24 cellular contexts compared by ENCODE assay signal in the genomic region with DNA sequence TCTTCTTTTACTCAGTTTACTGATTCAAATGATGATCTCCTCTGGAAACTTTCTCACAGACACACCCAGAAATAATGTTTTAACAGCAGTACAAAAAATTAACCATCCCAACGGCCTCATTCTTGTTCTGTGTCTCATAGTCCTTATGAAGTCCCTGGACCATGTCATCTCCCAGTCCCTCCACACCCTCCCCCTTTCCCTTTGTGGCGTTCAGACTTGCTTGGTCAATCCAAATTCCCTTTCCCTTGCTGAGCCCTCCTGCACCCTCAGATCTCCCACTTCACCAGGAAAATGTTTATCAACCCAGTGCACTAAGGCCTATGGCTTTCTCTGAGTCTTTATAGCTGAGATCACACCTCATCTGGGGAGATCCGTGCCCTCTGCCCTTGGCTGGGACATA.
"Had no signal": no experiment of that assay in that cellular context is flagged by ENCODE, and none has a peak within 500 bp of the region (broad histone marks: within the 10 kb centered on the region; RNA-seq: fewer than 3 reads in every experiment).

No MANE protein-coding gene starts in this region.

- H3K36me3 ChIP-seq: colonic mucosa, esophagus muscularis mucosa, lower lobe of right lung, prostate gland, right atrium auricular region, thoracic aorta, transverse colon, vagina had no signal

- H3K27ac Mint-ChIP-seq: dendritic cell treated with granulocyte-macrophage colony-stimulating factor and Interleukin-4, amounts not matched to agents 40 ng/mL and 50 ng/mL, for 4 days; immature natural killer cell; nephron progenitor cell; stimulated activated effector memory CD8-positive, alpha-beta T cell treated with anti-CD3 and anti-CD28 coated beads, Interleukin-12 subunit alpha, Interleukin-12 subunit beta, amount 100 ng/mL, for 72 hours had no signal

- H3K9me3 ChIP-seq: colonic mucosa, esophagus muscularis mucosa, prostate gland, right atrium auricular region, thoracic aorta, transverse colon, vagina had no signal

- DNase-seq: colonic mucosa; effector memory CD4-positive, alpha-beta T cell; foreskin melanocyte; hypothalamus; immature natural killer cell; islet precursor cell; kidney glomerular epithelial cell; left ventricle myocardium superior; lower lobe of right lung; naive thymus-derived CD8-positive, alpha-beta T cell; nephron progenitor cell; nucleus accumbens; stimulated activated CD4-positive, alpha-beta T cell treated with anti-CD3 and anti-CD28 coated beads, Interleukin-2, amount 100 ng/mL, for 24 hours; stimulated activated CD4-positive, alpha-beta T cell treated with anti-CD3 and anti-CD28 coated beads, Interleukin-4, amount 100 ng/mL, for 24 hours; stimulated activated naive CD8-positive, alpha-beta T cell treated with anti-CD3 and anti-CD28 coated beads, Interleukin-15, Interleukin-2, amounts not matched to agents 100 U/mL and 50 U/mL, for 24 hours; substantia nigra; transverse colon had no signal

- H3K4me3 ChIP-seq: colonic mucosa, esophagus muscularis mucosa, lower lobe of right lung, prostate gland, right atrium auricular region, thoracic aorta, transverse colon, vagina had no signal

- H3K27me3 Mint-ChIP-seq: dendritic cell treated with granulocyte-macrophage colony-stimulating factor and Interleukin-4, amounts not matched to agents 40 ng/mL and 50 ng/mL, for 4 days had no signal

- H3K27me3 ChIP-seq: colonic mucosa, esophagus muscularis mucosa, right atrium auricular region, transverse colon, vagina had no signal

- H3K4me1 Mint-ChIP-seq: immature natural killer cell; naive thymus-derived CD8-positive, alpha-beta T cell; nephron progenitor cell; stimulated activated effector memory CD8-positive, alpha-beta T cell treated with anti-CD3 and anti-CD28 coated beads, Interleukin-12 subunit alpha, Interleukin-12 subunit beta, amount 100 ng/mL, for 72 hours had no signal

- H3K27ac ChIP-seq: colonic mucosa, esophagus muscularis mucosa, lower lobe of right lung, prostate gland, right atrium auricular region, thoracic aorta, transverse colon, vagina had no signal

- H3K36me3 Mint-ChIP-seq: immature natural killer cell; naive thymus-derived CD8-positive, alpha-beta T cell; stimulated activated effector memory CD8-positive, alpha-beta T cell treated with anti-CD3 and anti-CD28 coated beads, Interleukin-12 subunit alpha, Interleukin-12 subunit beta, amount 100 ng/mL, for 72 hours had no signal

- H3K4me3 Mint-ChIP-seq: dendritic cell treated with granulocyte-macrophage colony-stimulating factor and Interleukin-4, amounts not matched to agents 40 ng/mL and 50 ng/mL, for 4 days; immature natural killer cell; naive thymus-derived CD8-positive, alpha-beta T cell; nephron progenitor cell; stimulated activated effector memory CD8-positive, alpha-beta T cell treated with anti-CD3 and anti-CD28 coated beads, Interleukin-12 subunit alpha, Interleukin-12 subunit beta, amount 100 ng/mL, for 72 hours had no signal

- H3K4me1 ChIP-seq: colonic mucosa, esophagus muscularis mucosa, lower lobe of right lung, prostate gland, right atrium auricular region, transverse colon, vagina had no signal

- H3K9me3 Mint-ChIP-seq: dendritic cell treated with granulocyte-macrophage colony-stimulating factor and Interleukin-4, amounts not matched to agents 40 ng/mL and 50 ng/mL, for 4 days; nephron progenitor cell; stimulated activated effector memory CD8-positive, alpha-beta T cell treated with anti-CD3 and anti-CD28 coated beads, Interleukin-12 subunit alpha, Interleukin-12 subunit beta, amount 100 ng/mL, for 72 hours had no signal
